ENCODE assay signal across 1 cellular context in the genomic region with DNA sequence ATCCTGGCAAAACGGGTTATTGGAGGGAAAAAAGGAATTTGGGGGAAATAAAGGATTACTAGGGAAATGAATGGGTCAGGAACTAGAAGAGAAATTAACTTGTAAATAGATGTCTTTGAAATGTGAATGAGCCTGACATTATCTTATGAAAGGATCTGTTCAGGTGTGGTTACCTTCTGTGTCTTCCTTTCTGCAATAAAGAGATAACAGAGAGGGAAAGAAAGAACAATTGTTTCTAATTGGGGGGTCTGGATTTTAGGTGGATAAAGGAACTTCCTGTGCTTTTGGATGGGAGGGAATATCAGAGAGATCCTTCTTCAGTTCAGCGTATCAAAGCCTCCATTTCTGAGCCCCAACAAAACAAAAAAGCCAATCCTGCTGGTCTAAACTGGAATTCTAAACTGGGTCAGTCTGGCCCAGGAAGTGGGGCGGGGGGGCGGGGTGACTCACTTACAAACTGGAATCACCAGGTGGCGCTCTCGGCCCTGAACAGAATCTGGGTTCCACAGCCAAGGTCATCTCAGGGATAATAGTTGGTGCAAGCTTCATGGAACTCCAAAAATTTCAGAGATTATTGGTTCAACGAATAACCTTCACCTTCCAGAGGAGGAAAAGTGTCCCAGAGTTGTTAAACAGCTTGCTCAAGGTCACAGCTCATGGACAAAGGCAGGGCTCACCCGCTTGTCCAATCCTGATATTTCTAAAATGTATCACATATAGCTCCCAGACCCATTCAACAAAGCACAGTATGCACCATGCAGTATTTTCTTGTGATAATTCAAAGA.
A peak's percentile ranks its signal among the peaks of the same experiment; 100 is the strongest.
TF ChIP-seq lines count a peak whose summit lies in the region.

No MANE protein-coding gene starts in this region.

TF ChIP-seq in GM12878, 131 proteins besides CTCF, POLR2A, EP300 and RAD21:
- TF ChIP-seq IKZF2 (IDR thresholded peaks at IDR 0.05), result 0 out of 4 replicates have a peak, but pooled peaks of 1 of the 2 experiments have one; percentile 29
- TF ChIP-seq, protein P1, sequence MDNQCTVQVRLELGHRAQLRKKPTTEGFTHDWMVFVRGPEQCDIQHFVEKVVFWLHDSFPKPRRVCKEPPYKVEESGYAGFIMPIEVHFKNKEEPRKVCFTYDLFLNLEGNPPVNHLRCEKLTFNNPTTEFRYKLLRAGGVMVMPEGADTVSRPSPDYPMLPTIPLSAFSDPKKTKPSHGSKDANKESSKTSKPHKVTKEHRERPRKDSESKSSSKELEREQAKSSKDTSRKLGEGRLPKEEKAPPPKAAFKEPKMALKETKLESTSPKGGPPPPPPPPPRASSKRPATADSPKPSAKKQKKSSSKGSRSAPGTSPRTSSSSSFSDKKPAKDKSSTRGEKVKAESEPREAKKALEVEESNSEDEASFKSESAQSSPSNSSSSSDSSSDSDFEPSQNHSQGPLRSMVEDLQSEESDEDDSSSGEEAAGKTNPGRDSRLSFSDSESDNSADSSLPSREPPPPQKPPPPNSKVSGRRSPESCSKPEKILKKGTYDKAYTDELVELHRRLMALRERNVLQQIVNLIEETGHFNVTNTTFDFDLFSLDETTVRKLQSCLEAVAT (IDR thresholded peaks at IDR 0.05), result no peak
- peak; percentile 88; the same call in 1 of the 2 replicates for TF ChIP-seq ESRRA (IDR thresholded peaks at IDR 0.05; ENCODE audit: low read length)
- TF ChIP-seq MTA3 (IDR thresholded peaks at IDR 0.05; ENCODE audit: borderline replicate concordance, low read length), result no peak
- no peak for TF ChIP-seq BMI1 (IDR thresholded peaks at IDR 0.05; ENCODE audit: borderline replicate concordance)
- no peak for TF ChIP-seq CEBPB (IDR thresholded peaks at IDR 0.05; ENCODE audit: borderline replicate concordance in 1 of 2, low read depth in 2 of 2, low read length in 2 of 2)
- no peak for TF ChIP-seq MEF2A (IDR thresholded peaks at IDR 0.05; ENCODE audit: insufficient read depth, low read depth, low read length)
- TF ChIP-seq SMC3 (IDR thresholded peaks at IDR 0.05; ENCODE audit: borderline replicate concordance, low read length), result peak; percentile 45; the same call in 1 of the 2 replicates
